Comparison of ENCODE assay signal across 1 cellular context in genomic region chr17:3991699-3992098, GRCh38. TPM values are rescaled to one million over a fixed set of nuclear protein-coding genes. Genes with fewer than 3 reads are reported as not detected.
"Had no signal": no experiment of that assay in that cellular context is flagged by ENCODE, and none has a peak within 500 bp of the region (broad histone marks: within the 10 kb centered on the region; RNA-seq: fewer than 3 reads in every experiment).

No MANE protein-coding gene starts in this region.

RNA-seq across cellular contexts. Expression of gene ATP2A3, which starts 27.5 kb away (rescaled TPM):
- polyA plus RNA-seq: mammary epithelial cell had no signal
